ENCODE assay signal across 8 cellular contexts in genomic region chr9:130041648-130042405, GRCh38. TPM values are rescaled to one million over a fixed set of nuclear protein-coding genes. Genes with fewer than 3 reads are reported as not detected.
DNase-seq lines count a peak whose midpoint lies in the region; ATAC-seq, FAIRE-seq and TF ChIP-seq lines count a peak whose summit lies in the region.

No MANE protein-coding gene starts in this region.

- TF ChIP-seq CTCF in WTC11 (IDR thresholded peaks at IDR 0.05) (no peak), pancreas (IDR thresholded peaks at IDR 0.05) (no peak)

- intact Hi-C loops in Right ventricle myocardium superior (cut with DNase I) = loop anchor here (5.0 to 10.0 kb wide), 2 partner anchors 77 to 155 kb away; no protein-coding TSS in a partner anchor
- intact Hi-C loops in Right ventricle myocardium inferior (cut with DNase I) = loop anchor here (5.0 kb wide), 1 partner anchor 75 kb away; no protein-coding TSS in a partner anchor
- intact Hi-C loops in pancreas (cut with DNase I) = no loop called here

- no peaks in the 10 kb centered on the region for H3K36me3 ChIP-seq in pancreas

- peaks cover 19% of the 10 kb centered on the region for H3K27me3 Mint-ChIP-seq in WTC11 (ENCODE audit: low read depth)

- no peaks in the 10 kb centered on the region for H3K9me3 ChIP-seq in pancreas

- POLR2A ChIA-PET in WTC11 (lab: Charles Lee) = no interaction called here

- H3K36me3 Mint-ChIP-seq in WTC11 = no peaks in the 10 kb centered on the region

- CTCF ChIA-PET in WTC11 (lab: Charles Lee) = interaction anchor here (0.6 to 1.4 kb wide), 4 partner anchors 12 to 155 kb away, joined by 3 to 4 read pairs (median 3); partner anchors contain the start of gene GPR107

- no peak for FAIRE-seq in pancreas (lab: Jason Lieb, UNC)

- peak overlapping the region in 3 of 4 donors; percentile 65 to 82 (median 82) for H3K27ac ChIP-seq in pancreas

- no peaks in the 10 kb centered on the region for H3K27me3 ChIP-seq in pancreas

- WGBS in pancreas, 2 donors = 2 to 3% methylated on average over 31 of the region's 31 CpGs

- H3K27ac Mint-ChIP-seq in WTC11 = peak overlapping the region; percentile 73

- peaks cover 42% of the 10 kb centered on the region for H3K4me1 Mint-ChIP-seq in WTC11

- peak overlapping the region; percentile 77 to 97 (median 88) for H3K4me3 ChIP-seq in pancreas

- H3K4me1 ChIP-seq in pancreas = peaks cover 4 to 22% (median 9%) of the 10 kb centered on the region in 3 donors

- DNase-seq in Right ventricle myocardium superior (peak; percentile 50), Right ventricle myocardium inferior (ENCODE audit: missing footprints) (no peak), WTC11 (ENCODE audit: low spot score) (peak; percentile 37), glomerular visceral epithelial cell (ENCODE audit: extremely low spot score) (peak; percentile 41), pancreas (peak in 2 of 6 donors; percentile 50 to 61), SKM-1 treated with dmso at 0.1 percent for 144 hours (lab: John Stamatoyannopoulos, UW; ENCODE audit: unreplicated experiment) (no peak)

- H3K9me3 Mint-ChIP-seq in WTC11 = no peaks in the 10 kb centered on the region

- no peak for ATAC-seq in Right ventricle myocardium superior (ENCODE audit: poor library complexity)
- no peak for ATAC-seq in Right ventricle myocardium inferior
- ATAC-seq in WTC11 = peak; percentile 7; the same call in 1 of the 2 replicates
- ATAC-seq in pancreas = peak in 1 of 4 donors; percentile 3
- no peak for ATAC-seq in HG03460 (IDR thresholded peaks at IDR 0.05; ENCODE audit: unreplicated experiment)
- ATAC-seq in GM19397 (IDR thresholded peaks at IDR 0.05; ENCODE audit: unreplicated experiment) = no peak

- peak overlapping the region; percentile 97 for H3K4me3 Mint-ChIP-seq in WTC11

TF ChIP-seq in WTC11, 78 proteins besides CTCF, POLR2A, EP300 and RAD21:
- TF ChIP-seq USF2 (CRISPR knock-in tag; IDR thresholded peaks at IDR 0.05) (no peak), GABPB1 (CRISPR knock-in tag; IDR thresholded peaks at IDR 0.05) (no peak), GRHL2 (CRISPR knock-in tag; IDR thresholded peaks at IDR 0.05; ENCODE audit: insufficient replicate concordance, severe bottlenecking) (no peak), ZNF232 (CRISPR knock-in tag; IDR thresholded peaks at IDR 0.05) (0 out of 2 replicates have a peak, but pooled peaks have one; percentile 4), ZSCAN18 (CRISPR knock-in tag; IDR thresholded peaks at IDR 0.05) (no peak), CREM (CRISPR knock-in tag; IDR thresholded peaks at IDR 0.05) (no peak)
- TF ChIP-seq, protein P1, sequence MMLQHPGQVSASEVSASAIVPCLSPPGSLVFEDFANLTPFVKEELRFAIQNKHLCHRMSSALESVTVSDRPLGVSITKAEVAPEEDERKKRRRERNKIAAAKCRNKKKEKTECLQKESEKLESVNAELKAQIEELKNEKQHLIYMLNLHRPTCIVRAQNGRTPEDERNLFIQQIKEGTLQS (CRISPR knock-in tag; conservative IDR thresholded peaks at IDR 0.05) = no peak

RNA-seq across cellular contexts. Expression of gene FNBP1, which starts 1.2 kb away (rescaled TPM):
- 21.5 TPM for total RNA-seq in Right ventricle myocardium superior
- 24.2 TPM for total RNA-seq in Right ventricle myocardium inferior
- 38.1 to 43.6 TPM (median 38.4 TPM) in 3 replicates for total RNA-seq in WTC11 (2021)
- 10 to 100 TPM in 2 of 6 donors, 1 to 10 TPM in 4; 6.5 to 18.5 (median 7.8) TPM for total RNA-seq in pancreas
- 1 to 10 TPM; 5.3 to 7.0 TPM for polyA plus RNA-seq in pancreas

RNA-seq across cellular contexts. Expression of gene GPR107, which starts 11.9 kb away (rescaled TPM):
- total RNA-seq in Right ventricle myocardium superior (20.4 TPM), Right ventricle myocardium inferior (21.8 TPM), WTC11 (2021) (33.2 to 36.4 TPM (median 34.7 TPM) in 3 replicates), pancreas (10 to 100 TPM; 12.4 to 19.8 (median 17.2) TPM)
- polyA plus RNA-seq in pancreas = 1 to 10 TPM; 5.1 to 8.7 TPM

Comparison
In these comparisons a context has a peak if more than half of its experiments do, and no peak if none do; other contexts are left out.
1. DNase-seq: peak in Right ventricle myocardium superior (single experiment), WTC11 (single experiment) and glomerular visceral epithelial cell (single experiment); none in Right ventricle myocardium inferior (single experiment) and SKM-1 treated with dmso at 0.1 percent for 144 hours (single experiment).
2. intact Hi-C loops: an anchor here in Right ventricle myocardium superior (5.0 to 10.0 kb wide) and Right ventricle myocardium inferior (5.0 kb wide); none called in pancreas.